ENCODE assay signal across 9 cellular contexts in genomic region chr18:56235061-56235772, GRCh38.
A peak's percentile ranks its signal among the peaks of the same experiment; 100 is the strongest.
DNase-seq lines count a peak whose midpoint lies in the region; ATAC-seq and TF ChIP-seq lines count a peak whose summit lies in the region.
"Had no signal": no experiment of that assay in that cellular context is flagged by ENCODE, and none has a peak within 500 bp of the region (broad histone marks: within the 10 kb centered on the region; RNA-seq: fewer than 3 reads in every experiment).

No MANE protein-coding gene starts in this region.

- peak overlapping the region; percentile 1 for H3K27ac Mint-ChIP-seq in nephron progenitor cell
- no peak overlapping the region for H3K27ac Mint-ChIP-seq in activated T-helper 17 cell treated with anti-CD3 and anti-CD28 coated beads, Interleukin-2, amount 50 U/mL, for 72 hours

- H3K36me3 Mint-ChIP-seq in nephron progenitor cell (ENCODE audit: low read depth) = peaks cover 4% of the 10 kb centered on the region
- no peaks in the 10 kb centered on the region for H3K36me3 Mint-ChIP-seq in activated T-helper 17 cell treated with anti-CD3 and anti-CD28 coated beads, Interleukin-2, amount 50 U/mL, for 72 hours (ENCODE audit: low read depth)

- TF ChIP-seq CTCF in nephron progenitor cell (IDR thresholded peaks at IDR 0.05) (no peak), brain microvascular endothelial cell (IDR thresholded peaks at IDR 0.05; ENCODE audit: low read depth, low read length, missing control alignments) (no peak)

- DNase-seq in NCI-H69 (lab: John Stamatoyannopoulos, UW) (peak; percentile 78), nephron progenitor cell (no peak), brain microvascular endothelial cell (no peak), LoVo (ENCODE audit: low spot score) (no peak)
- DNase-seq in stimulated activated CD4-positive, alpha-beta T cell treated with anti-CD3 and anti-CD28 coated beads, Interleukin-2, amount 100 ng/mL, for 24 hours = no peak
- DNase-seq: left ventricle myocardium inferior had no signal

- ATAC-seq in GM19372 (IDR thresholded peaks at IDR 0.05; ENCODE audit: low read depth, unreplicated experiment) = peak; percentile 73
- peak; percentile 92 for ATAC-seq in HG02852 (IDR thresholded peaks at IDR 0.05; ENCODE audit: unreplicated experiment)
- ATAC-seq in activated T-helper 17 cell treated with anti-CD3 and anti-CD28 coated beads, Interleukin-2, amount 50 U/mL, for 72 hours (replicated peaks) = no peak

- peaks cover 4% of the 10 kb centered on the region for H3K27me3 Mint-ChIP-seq in nephron progenitor cell (ENCODE audit: low read depth, poor library complexity)
- H3K27me3 Mint-ChIP-seq in activated T-helper 17 cell treated with anti-CD3 and anti-CD28 coated beads, Interleukin-2, amount 50 U/mL, for 72 hours = peaks cover 4% of the 10 kb centered on the region

- in situ Hi-C loops in brain microvascular endothelial cell (cut with HindIII; ENCODE audit: low pct_ligation_motif_present, low sequenced_read_pairs) = no loop called here

- no peak overlapping the region for H3K4me3 Mint-ChIP-seq in nephron progenitor cell
- no peak overlapping the region for H3K4me3 Mint-ChIP-seq in activated T-helper 17 cell treated with anti-CD3 and anti-CD28 coated beads, Interleukin-2, amount 50 U/mL, for 72 hours

- H3K9me3 Mint-ChIP-seq in nephron progenitor cell = peaks cover 32% of the 10 kb centered on the region
- peaks cover 19% of the 10 kb centered on the region for H3K9me3 Mint-ChIP-seq in activated T-helper 17 cell treated with anti-CD3 and anti-CD28 coated beads, Interleukin-2, amount 50 U/mL, for 72 hours

- H3K27me3 ChIP-seq in brain microvascular endothelial cell (replicated peaks) = no peaks in the 10 kb centered on the region

- no peak overlapping the region for H3K27ac ChIP-seq in brain microvascular endothelial cell
- H3K27ac ChIP-seq: left ventricle myocardium inferior had no signal

- no peak overlapping the region for H3K4me3 ChIP-seq in brain microvascular endothelial cell (ENCODE audit: low read depth, low read length)
- H3K4me3 ChIP-seq: left ventricle myocardium inferior had no signal

- H3K4me1 Mint-ChIP-seq in nephron progenitor cell = peaks cover 18% of the 10 kb centered on the region
- no peaks in the 10 kb centered on the region for H3K4me1 Mint-ChIP-seq in activated T-helper 17 cell treated with anti-CD3 and anti-CD28 coated beads, Interleukin-2, amount 50 U/mL, for 72 hours

- no peaks in the 10 kb centered on the region for H3K36me3 ChIP-seq in brain microvascular endothelial cell (replicated peaks)
- H3K36me3 ChIP-seq: left ventricle myocardium inferior had no signal
